ENCODE assay signal across 18 cellular contexts in genomic region chr9:134393582-134394280, GRCh38.
A peak's percentile ranks its signal among the peaks of the same experiment; 100 is the strongest.
DNase-seq lines count a peak whose midpoint lies in the region; ATAC-seq and TF ChIP-seq lines count a peak whose summit lies in the region.
"Had no signal": no experiment of that assay in that cellular context is flagged by ENCODE, and none has a peak within 500 bp of the region (broad histone marks: within the 10 kb centered on the region; RNA-seq: fewer than 3 reads in every experiment).

No MANE protein-coding gene starts in this region.

- H3K36me3 ChIP-seq in BLaER1, result peaks cover 5% of the 10 kb centered on the region
- H3K36me3 ChIP-seq: left ventricle myocardium inferior, pancreas, sigmoid colon had no signal

- peaks cover 100% of the 10 kb centered on the region for H4K20me1 ChIP-seq in BLaER1

- H3K36me3 Mint-ChIP-seq in activated B cell treated with CpG ODN at 0.5 μM for 24 hours (ENCODE audit: low read depth) (no peaks in the 10 kb centered on the region), endothelial cell (ENCODE audit: low read depth, unreplicated experiment) (peaks cover 5% of the 10 kb centered on the region)

- intact Hi-C loops in activated B cell treated with CpG ODN at 0.5 μM for 24 hours (cut with micrococcal nuclease), result loop anchor here (5.0 to 10.0 kb wide), 2 partner anchors 66 to 369 kb away; partner anchors contain the start of genes BRD3OS and RXRA

- peaks cover 98% of the 10 kb centered on the region for H3K4me1 ChIP-seq in BLaER1

- CTCF ChIA-PET in activated B cell treated with CpG ODN at 0.5 μM for 24 hours (lab: Charles Lee), result no interaction called here

- peak overlapping the region; percentile 19 for H3K27ac Mint-ChIP-seq in activated B cell treated with CpG ODN at 0.5 μM for 24 hours
- H3K27ac Mint-ChIP-seq in endothelial cell (ENCODE audit: unreplicated experiment), result peak overlapping the region; percentile 70

- H3K27me3 Mint-ChIP-seq in activated B cell treated with CpG ODN at 0.5 μM for 24 hours (no peaks in the 10 kb centered on the region), endothelial cell (ENCODE audit: unreplicated experiment) (peaks cover 7% of the 10 kb centered on the region)

- no peaks in the 10 kb centered on the region for H3K9me3 Mint-ChIP-seq in activated B cell treated with CpG ODN at 0.5 μM for 24 hours
- no peaks in the 10 kb centered on the region for H3K9me3 Mint-ChIP-seq in endothelial cell (ENCODE audit: unreplicated experiment)

- H3K4me3 ChIP-seq in BLaER1, result no peak overlapping the region
- H3K4me3 ChIP-seq in GM12865 (ENCODE audit: low read depth, low read length), result peak overlapping the region; percentile 88
- H3K4me3 ChIP-seq: GM23248, left ventricle myocardium inferior, pancreas, sigmoid colon had no signal

- no peak overlapping the region for H3K4me3 Mint-ChIP-seq in activated B cell treated with CpG ODN at 0.5 μM for 24 hours
- H3K4me3 Mint-ChIP-seq in endothelial cell (ENCODE audit: unreplicated experiment), result no peak overlapping the region

- POLR2A ChIA-PET in activated B cell treated with CpG ODN at 0.5 μM for 24 hours (lab: Charles Lee), result interaction anchor here (0.9 to 3.6 kb wide), 2 partner anchors 9 to 13 kb away, joined by 3 to 27 read pairs; no protein-coding TSS in a partner anchor

- H3K9ac ChIP-seq in BLaER1, result no peak overlapping the region
- H3K9ac ChIP-seq: GM23248 had no signal

- H3K4me1 Mint-ChIP-seq in activated B cell treated with CpG ODN at 0.5 μM for 24 hours, result peaks cover 77% of the 10 kb centered on the region
- H3K4me1 Mint-ChIP-seq in endothelial cell (ENCODE audit: unreplicated experiment), result peaks cover 31% of the 10 kb centered on the region

- no peak overlapping the region for H3K27ac ChIP-seq in BLaER1
- H3K27ac ChIP-seq: GM23248, left ventricle myocardium inferior, pancreas, sigmoid colon had no signal

- no peak for TF ChIP-seq CTCF in GM12865 (IDR thresholded peaks at IDR 0.05; ENCODE audit: insufficient read depth, low read depth, low read length, missing control alignments)
- no peak for TF ChIP-seq CTCF in activated B cell treated with CpG ODN at 0.5 μM for 24 hours (IDR thresholded peaks at IDR 0.05)
- TF ChIP-seq CTCF in endothelial cell (IDR thresholded peaks at IDR 0.05; ENCODE audit: unreplicated experiment), result no peak

- peaks cover 5% of the 10 kb centered on the region for H3K9me3 ChIP-seq in BLaER1
- H3K9me3 ChIP-seq: pancreas, sigmoid colon had no signal

- H3K27me3 ChIP-seq in BLaER1, result no peaks in the 10 kb centered on the region
- H3K27me3 ChIP-seq: pancreas, sigmoid colon had no signal

- no peak for ATAC-seq in activated B cell treated with CpG ODN at 0.5 μM for 24 hours (ENCODE audit: low read depth)
- ATAC-seq: pancreas had no signal

- DNase-seq in GM12865 (ENCODE audit: low read depth) (peak; percentile 35), activated B cell treated with CpG ODN at 0.5 μM for 24 hours (no peak), endothelial cell (ENCODE audit: low spot score) (no peak), OCI-M1 (lab: John Stamatoyannopoulos, UW) (no peak), NCI-H2081 treated with DMSO at 0.1 percent for 48 hours (lab: John Stamatoyannopoulos, UW) (no peak), NCI-H1105 treated with DMSO at 0.1 percent for 48 hours (lab: John Stamatoyannopoulos, UW) (no peak), NCI-H69 (lab: John Stamatoyannopoulos, UW) (no peak)
- DNase-seq: activated T-cell treated with anti-CD3 and anti-CD28 coated beads, Interleukin-2, amount 50 U/mL, for 48 hours; anterior cingulate cortex; cerebellar nuclear complex; foreskin melanocyte; GM23248; left ventricle myocardium inferior; NCI-H187 treated with DMSO at 0.1 percent for 48 hours; NCI-H446 treated with DMSO at 0.1 percent for 48 hours; pancreas; sigmoid colon had no signal

- H3K4me2 ChIP-seq in BLaER1, result peak overlapping the region; percentile 99
